ENCODE assay signal across 22 cellular contexts in genomic region chr1:199054706-199055105, GRCh38.
DNase-seq lines count a peak whose midpoint lies in the region; ATAC-seq, FAIRE-seq and TF ChIP-seq lines count a peak whose summit lies in the region.
"Had no signal": no experiment of that assay in that cellular context is flagged by ENCODE, and none has a peak within 500 bp of the region (broad histone marks: within the 10 kb centered on the region; RNA-seq: fewer than 3 reads in every experiment).

No MANE protein-coding gene starts in this region.

- H3K9me3 Mint-ChIP-seq in endothelial cell (ENCODE audit: unreplicated experiment): no peaks in the 10 kb centered on the region
- H3K9me3 Mint-ChIP-seq in endodermal cell: peaks cover 10% of the 10 kb centered on the region
- H3K9me3 Mint-ChIP-seq: HFFc6 had no signal

- no peaks in the 10 kb centered on the region for H3K9me1 ChIP-seq in K562 (ENCODE audit: control insufficient read depth, insufficient read depth, low read length)

- POLR2A ChIA-PET in K562 (lab: Yijun Ruan, JAX): no interaction called here

- peaks cover 20% of the 10 kb centered on the region for H3K9me3 ChIP-seq in KOPT-K1 (ENCODE audit: insufficient read depth, low read length, poor library complexity, severe bottlenecking)
- peaks cover 2% of the 10 kb centered on the region; the same call in 1 of the 2 replicates for H3K9me3 ChIP-seq in K562 (replicated peaks; ENCODE audit: control insufficient read depth, insufficient read depth, low read depth, low read length)
- H3K9me3 ChIP-seq in endodermal cell (ENCODE audit: control insufficient read depth, low read length): peaks cover 6% of the 10 kb centered on the region
- H3K9me3 ChIP-seq: BE2C, SJSA1 had no signal

- H3K79me2 ChIP-seq in K562 (ENCODE audit: control insufficient read depth, insufficient read depth, low read length): no peaks in the 10 kb centered on the region

- no peaks in the 10 kb centered on the region for H3K4me1 Mint-ChIP-seq in endothelial cell (ENCODE audit: unreplicated experiment)
- peaks cover 9% of the 10 kb centered on the region for H3K4me1 Mint-ChIP-seq in endodermal cell

- no peak for TF ChIP-seq EP300 in K562 (IDR thresholded peaks at IDR 0.05; ENCODE audit: low read length)

- no peak for TF ChIP-seq RAD21 in K562 (CRISPR knock-in tag; conservative IDR thresholded peaks at IDR 0.05 in 1 of 2, IDR thresholded peaks at IDR 0.05 in 1 of 2)

- H3K27ac Mint-ChIP-seq in endothelial cell (ENCODE audit: unreplicated experiment) (no peak overlapping the region), endodermal cell (no peak overlapping the region)
- H3K27ac Mint-ChIP-seq: HFFc6 had no signal

- H3K27me3 Mint-ChIP-seq in endothelial cell (ENCODE audit: unreplicated experiment): no peaks in the 10 kb centered on the region
- no peaks in the 10 kb centered on the region for H3K27me3 Mint-ChIP-seq in endodermal cell (ENCODE audit: insufficient read depth)

- BruUV-seq in K562 (replicated peaks; lab: Mats Ljungman, UMichigan): no TSS peak

- no peak overlapping the region for H3K9ac ChIP-seq in K562 (ENCODE audit: insufficient read depth in 1 of 2, low read depth in 2 of 2, low read length in 2 of 2)
- no peak overlapping the region for H3K9ac ChIP-seq in endodermal cell (ENCODE audit: extremely low read depth, low read length, poor library complexity, severe bottlenecking)

- no peak overlapping the region for H3K4me2 ChIP-seq in K562 (ENCODE audit: insufficient read depth, low read length)

- H3K4me1 ChIP-seq in K562 (replicated peaks in 1 of 2; ENCODE audit: control insufficient read depth in 2 of 2, insufficient read depth in 2 of 2, low read length in 2 of 2): no peaks in the 10 kb centered on the region
- peaks cover 3% of the 10 kb centered on the region for H3K4me1 ChIP-seq in endodermal cell (ENCODE audit: control insufficient read depth, insufficient read depth, low read length)
- H3K4me1 ChIP-seq: SJSA1 had no signal

- no peaks in the 10 kb centered on the region for H4K20me1 ChIP-seq in K562 (replicated peaks; ENCODE audit: control insufficient read depth, insufficient read depth, low read length)

- H2AFZ ChIP-seq in K562 (ENCODE audit: low read depth, low read length): no peak overlapping the region

- FAIRE-seq in K562 (lab: Jason Lieb, UNC): no peak
- FAIRE-seq in urothelium cell line (lab: Jason Lieb, UNC): no peak
- FAIRE-seq: GM12878, HepG2, RCC 7860 had no signal

- H3K36me3 ChIP-seq in KOPT-K1 (ENCODE audit: insufficient read depth, low read length) (peaks cover 21% of the 10 kb centered on the region), K562 (ENCODE audit: control insufficient read depth, insufficient read depth, low read length) (no peaks in the 10 kb centered on the region), endodermal cell (ENCODE audit: control insufficient read depth, insufficient read depth, low read length) (no peaks in the 10 kb centered on the region)
- H3K36me3 ChIP-seq: BE2C, SJSA1 had no signal

- H3K27me3 ChIP-seq in K562 (ENCODE audit: control insufficient read depth in 2 of 2, insufficient read depth in 2 of 2, low read length in 2 of 2) (no peaks in the 10 kb centered on the region), endodermal cell (ENCODE audit: control insufficient read depth, insufficient read depth, low read length, poor library complexity, severe bottlenecking) (no peaks in the 10 kb centered on the region)
- H3K27me3 ChIP-seq: BE2C, SJSA1 had no signal

- ATAC-seq in K562: no peak
- ATAC-seq: GM12878, HepG2, Right ventricle myocardium inferior had no signal

- intact Hi-C loops in K562 (cut with micrococcal nuclease): no loop called here

- H3K4me3 ChIP-seq in K562 (no peak overlapping the region), endodermal cell (ENCODE audit: low read length) (no peak overlapping the region)
- H3K4me3 ChIP-seq: GM12878, SJSA1 had no signal

- peak overlapping the region; percentile 96 for H3K27ac ChIP-seq in KOPT-K1 (ENCODE audit: low read depth, low read length, poor library complexity, severe bottlenecking)
- H3K27ac ChIP-seq in K562 (ENCODE audit: extremely low read depth, low read depth, low read length): no peak overlapping the region
- no peak overlapping the region for H3K27ac ChIP-seq in endodermal cell (ENCODE audit: low read depth, low read length)
- H3K27ac ChIP-seq: HL-60, SJSA1 had no signal

- TF ChIP-seq CTCF in K562 (IDR thresholded peaks at IDR 0.05 in 2 of 3, conservative IDR thresholded peaks at IDR 0.05 in 1 of 3; ENCODE audit: insufficient read depth in 2 of 3, low read depth in 1 of 3, low read length in 3 of 3) (no peak), endothelial cell (IDR thresholded peaks at IDR 0.05; ENCODE audit: unreplicated experiment) (no peak), GM20000 (IDR thresholded peaks at IDR 0.05; ENCODE audit: extremely low read depth, missing control alignments) (no peak), endodermal cell (conservative IDR thresholded peaks at IDR 0.05) (no peak)

- WGBS in K562 (ENCODE audit: insufficient coverage, low coverage, missing lambda C conversion rate): 18% methylated on average over 1 of the region's 1 CpG
- WGBS in endodermal cell (ENCODE audit: insufficient coverage in 1 of 2, insufficient read length in 1 of 2), 2 experiments: 92% methylated on average over 1 of the region's 1 CpG; no CpG with 5 or more reads in 1 of the 2 experiments

- in situ Hi-C loops in K562 (cut with MboI): no loop called here

- CTCF ChIA-PET in K562 (lab: Yijun Ruan, JAX; ENCODE audit: low intra/inter-chr PET ratio): no interaction called here

- DNase-seq in NCI-H69 (lab: John Stamatoyannopoulos, UW) (peak; percentile 30), K562 (ENCODE audit: extremely low read depth in 1 of 4, low spot score in 3 of 4) (no peak), endothelial cell (ENCODE audit: low spot score) (no peak), GM20000 (ENCODE audit: low spot score) (no peak), urothelium cell line (ENCODE audit: low spot score) (no peak), endodermal cell (no peak)
- DNase-seq: BE2C, DMS79, H7, HFFc6, KBM-7, NCI-H1417 treated with DMSO at 0.1 percent for 48 hours, NCI-H187, NCI-H524, NCI-H82 had no signal

- no peak for TF ChIP-seq POLR2A in K562 (conservative IDR thresholded peaks at IDR 0.05)

- H3K4me3 Mint-ChIP-seq in endothelial cell (ENCODE audit: unreplicated experiment): no peak overlapping the region
- H3K4me3 Mint-ChIP-seq in endodermal cell: no peak overlapping the region
- H3K4me3 Mint-ChIP-seq: HFFc6 had no signal

- H3K36me3 Mint-ChIP-seq in endothelial cell (ENCODE audit: low read depth, unreplicated experiment): no peaks in the 10 kb centered on the region
- no peaks in the 10 kb centered on the region for H3K36me3 Mint-ChIP-seq in endodermal cell (ENCODE audit: low read depth)

TF ChIP-seq in K562, 482 proteins besides CTCF, POLR2A, EP300 and RAD21:
- TF ChIP-seq JUN (IDR thresholded peaks at IDR 0.05; ENCODE audit: borderline replicate concordance, low read depth, low read length) (no peak), JUN (CRISPR knock-in tag; IDR thresholded peaks at IDR 0.05; ENCODE audit: borderline replicate concordance) (no peak), ZNF311 (CRISPR knock-in tag; IDR thresholded peaks at IDR 0.05) (0 out of 2 replicates have a peak, but pooled peaks have one; percentile 17)
